In the genomic region with DNA sequence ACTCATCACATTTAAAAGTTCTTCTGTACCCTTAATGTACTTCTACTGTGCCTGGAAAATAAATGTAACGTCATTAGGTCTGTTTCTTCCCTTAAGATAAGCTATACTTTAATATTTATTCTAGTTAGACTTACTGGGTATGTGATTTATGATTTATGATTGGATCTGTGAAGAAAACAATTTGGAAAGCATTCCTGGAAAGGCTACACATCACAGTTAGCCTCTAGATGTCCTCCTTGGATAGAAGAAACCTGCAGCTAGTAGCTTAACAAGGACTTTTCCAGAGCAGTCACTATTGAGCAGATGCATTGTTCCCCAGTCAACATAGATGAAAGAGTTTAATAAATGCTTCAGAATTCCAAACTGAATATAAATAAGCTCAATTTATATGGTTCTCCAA, we compare ENCODE assay signal across 8 cellular contexts. TPM values are rescaled to one million over a fixed set of nuclear protein-coding genes. Genes with fewer than 3 reads are reported as not detected.
DNase-seq lines count a peak whose midpoint lies in the region; ATAC-seq and TF ChIP-seq lines count a peak whose summit lies in the region.

No MANE protein-coding gene starts in this region.

- H3K79me2 ChIP-seq in DOHH2 (ENCODE audit: control insufficient read depth, low read length) = no peaks in the 10 kb centered on the region
- no peaks in the 10 kb centered on the region for H3K79me2 ChIP-seq in neural cell (replicated peaks; ENCODE audit: insufficient read depth, low read length)

- H3K4me2 ChIP-seq in DOHH2 (ENCODE audit: low read length) = no peak overlapping the region
- H3K4me2 ChIP-seq in neural cell (ENCODE audit: low read length) = no peak overlapping the region

- TF ChIP-seq POLR2A in NB4 (IDR thresholded peaks at IDR 0.05; ENCODE audit: extremely low read depth, insufficient read length) = no peak

- H3K27me3 ChIP-seq in DOHH2 (ENCODE audit: control insufficient read depth, low read length) (no peaks in the 10 kb centered on the region), colonic mucosa (no peaks in the 10 kb centered on the region), neural cell (ENCODE audit: insufficient read depth, low read depth, low read length) (no peaks in the 10 kb centered on the region), ascending aorta (no peaks in the 10 kb centered on the region)

- intact Hi-C loops in colonic mucosa (cut with DNase I) = loop anchor here (2.0 kb wide), 1 partner anchor 119 kb away; no protein-coding TSS in a partner anchor
- intact Hi-C loops in ascending aorta (cut with DNase I) = loop anchor here (5.0 kb wide), 1 partner anchor 41 kb away; a partner anchor contains a TSS

- no peak for TF ChIP-seq RAD21 in neural cell (conservative IDR thresholded peaks at IDR 0.05)

- H3K9me2 ChIP-seq in DOHH2 (replicated peaks; ENCODE audit: control insufficient read depth, low read length) (no peaks in the 10 kb centered on the region), neural cell (ENCODE audit: insufficient read depth, low read length) (no peaks in the 10 kb centered on the region)

- no peak overlapping the region for H2AFZ ChIP-seq in neural cell (ENCODE audit: low read depth, low read length)

- H3K36me3 ChIP-seq in DOHH2 (ENCODE audit: control insufficient read depth, low read length) (no peaks in the 10 kb centered on the region), colonic mucosa (no peaks in the 10 kb centered on the region), neural cell (ENCODE audit: insufficient read depth, low read length) (no peaks in the 10 kb centered on the region), ascending aorta (no peaks in the 10 kb centered on the region)

- no peaks in the 10 kb centered on the region for H3K4me1 ChIP-seq in DOHH2 (ENCODE audit: control insufficient read depth, low read length)
- H3K4me1 ChIP-seq in colonic mucosa = no peaks in the 10 kb centered on the region
- no peaks in the 10 kb centered on the region for H3K4me1 ChIP-seq in ascending aorta

- H3F3A ChIP-seq in DOHH2 (ENCODE audit: control insufficient read depth, insufficient read depth) (no peaks in the 10 kb centered on the region), neural cell (ENCODE audit: insufficient read depth, low read length, poor library complexity, severe bottlenecking) (no peaks in the 10 kb centered on the region)

- no peaks in the 10 kb centered on the region for H3K9me3 ChIP-seq in DOHH2 (ENCODE audit: control insufficient read depth, insufficient read depth, low read length)
- no peaks in the 10 kb centered on the region for H3K9me3 ChIP-seq in colonic mucosa
- no peaks in the 10 kb centered on the region for H3K9me3 ChIP-seq in neural cell (ENCODE audit: low read length)
- no peaks in the 10 kb centered on the region for H3K9me3 ChIP-seq in ascending aorta

- H3K9ac ChIP-seq in colonic mucosa (ENCODE audit: low read depth in 2 of 2, low read length in 2 of 2) (no peak overlapping the region), neural cell (ENCODE audit: low read length) (no peak overlapping the region)

- H3K27ac ChIP-seq in DOHH2 (ENCODE audit: low read depth, low read length) (no peak overlapping the region), colonic mucosa (no peak overlapping the region), neural cell (ENCODE audit: low read length) (no peak overlapping the region), ascending aorta (no peak overlapping the region)

- no peak overlapping the region for H3K4me3 ChIP-seq in DOHH2 (ENCODE audit: low read length)
- H3K4me3 ChIP-seq in NB4 (ENCODE audit: low read depth, low read length) = no peak overlapping the region
- H3K4me3 ChIP-seq in colonic mucosa = no peak overlapping the region
- no peak overlapping the region for H3K4me3 ChIP-seq in neural cell (ENCODE audit: low read length)
- H3K4me3 ChIP-seq in ascending aorta = no peak overlapping the region

- no peaks in the 10 kb centered on the region for H4K20me1 ChIP-seq in DOHH2 (ENCODE audit: control insufficient read depth, insufficient read depth, low read depth, low read length)
- H4K20me1 ChIP-seq in neural cell (ENCODE audit: insufficient read depth) = no peaks in the 10 kb centered on the region

- DNase-seq in NB4 (ENCODE audit: low read depth) = peak; percentile 39
- DNase-seq in colonic mucosa = no peak
- no peak for DNase-seq in ascending aorta (ENCODE audit: low spot score in 2 of 2)
- no peak for DNase-seq in NCI-H2029 (lab: John Stamatoyannopoulos, UW)
- no peak for DNase-seq in 8988T

- no peak for TF ChIP-seq EP300 in neural cell (conservative IDR thresholded peaks at IDR 0.05; ENCODE audit: poor library complexity, severe bottlenecking)

- no peak for ATAC-seq in HG03432 (IDR thresholded peaks at IDR 0.05; ENCODE audit: unreplicated experiment)

- TF ChIP-seq CTCF in DOHH2 (IDR thresholded peaks at IDR 0.05; ENCODE audit: low read depth, low read length, poor library complexity, severe bottlenecking) (peak; percentile 19), NB4 (IDR thresholded peaks at IDR 0.05; ENCODE audit: low read depth, low read length) (peak; percentile 6), colonic mucosa (IDR thresholded peaks at IDR 0.05) (peak; percentile 48), neural cell (IDR thresholded peaks at IDR 0.05; ENCODE audit: poor library complexity, severe bottlenecking) (peak; percentile 27), ascending aorta (IDR thresholded peaks at IDR 0.05) (peak in 1 of 3 experiments; percentile 39)

TF ChIP-seq in neural cell, 6 proteins besides CTCF, POLR2A, EP300 and RAD21:
- TF ChIP-seq EZH2 (IDR thresholded peaks at IDR 0.05; ENCODE audit: borderline replicate concordance, insufficient read depth, low read length, poor library complexity, severe bottlenecking) (no peak), SMC3 (conservative IDR thresholded peaks at IDR 0.05; ENCODE audit: poor library complexity) (no peak), TAF1 (IDR thresholded peaks at IDR 0.05; ENCODE audit: low read depth) (no peak)
- TF ChIP-seq, protein P1, sequence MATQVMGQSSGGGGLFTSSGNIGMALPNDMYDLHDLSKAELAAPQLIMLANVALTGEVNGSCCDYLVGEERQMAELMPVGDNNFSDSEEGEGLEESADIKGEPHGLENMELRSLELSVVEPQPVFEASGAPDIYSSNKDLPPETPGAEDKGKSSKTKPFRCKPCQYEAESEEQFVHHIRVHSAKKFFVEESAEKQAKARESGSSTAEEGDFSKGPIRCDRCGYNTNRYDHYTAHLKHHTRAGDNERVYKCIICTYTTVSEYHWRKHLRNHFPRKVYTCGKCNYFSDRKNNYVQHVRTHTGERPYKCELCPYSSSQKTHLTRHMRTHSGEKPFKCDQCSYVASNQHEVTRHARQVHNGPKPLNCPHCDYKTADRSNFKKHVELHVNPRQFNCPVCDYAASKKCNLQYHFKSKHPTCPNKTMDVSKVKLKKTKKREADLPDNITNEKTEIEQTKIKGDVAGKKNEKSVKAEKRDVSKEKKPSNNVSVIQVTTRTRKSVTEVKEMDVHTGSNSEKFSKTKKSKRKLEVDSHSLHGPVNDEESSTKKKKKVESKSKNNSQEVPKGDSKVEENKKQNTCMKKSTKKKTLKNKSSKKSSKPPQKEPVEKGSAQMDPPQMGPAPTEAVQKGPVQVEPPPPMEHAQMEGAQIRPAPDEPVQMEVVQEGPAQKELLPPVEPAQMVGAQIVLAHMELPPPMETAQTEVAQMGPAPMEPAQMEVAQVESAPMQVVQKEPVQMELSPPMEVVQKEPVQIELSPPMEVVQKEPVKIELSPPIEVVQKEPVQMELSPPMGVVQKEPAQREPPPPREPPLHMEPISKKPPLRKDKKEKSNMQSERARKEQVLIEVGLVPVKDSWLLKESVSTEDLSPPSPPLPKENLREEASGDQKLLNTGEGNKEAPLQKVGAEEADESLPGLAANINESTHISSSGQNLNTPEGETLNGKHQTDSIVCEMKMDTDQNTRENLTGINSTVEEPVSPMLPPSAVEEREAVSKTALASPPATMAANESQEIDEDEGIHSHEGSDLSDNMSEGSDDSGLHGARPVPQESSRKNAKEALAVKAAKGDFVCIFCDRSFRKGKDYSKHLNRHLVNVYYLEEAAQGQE (IDR thresholded peaks at IDR 0.05; ENCODE audit: borderline replicate concordance) = no peak

RNA-seq across cellular contexts. Expression of a gene that starts 22.2 kb away (rescaled TPM):
- total RNA-seq in colonic mucosa (10 to 100 TPM in 1 of 2 donors, 1 to 10 TPM in 1; 9.1 to 12.8 TPM), ascending aorta (23.9 TPM)
- 9.8 and 10.4 TPM in 2 replicates for polyA plus RNA-seq in neural cell
- polyA minus RNA-seq in neural cell = 40.9 and 46.8 TPM in 2 replicates

RNA-seq across cellular contexts. Expression of a gene that starts 41.9 kb away (rescaled TPM):
- total RNA-seq in colonic mucosa (10 to 100 TPM; 36.1 to 37.9 TPM), ascending aorta (10.6 TPM)
- polyA plus RNA-seq in neural cell = 4.1 and 5.7 TPM in 2 replicates
- polyA minus RNA-seq in neural cell = 10.2 and 12.2 TPM in 2 replicates
